ENCODE assay signal across 8 cellular contexts in the genomic region with DNA sequence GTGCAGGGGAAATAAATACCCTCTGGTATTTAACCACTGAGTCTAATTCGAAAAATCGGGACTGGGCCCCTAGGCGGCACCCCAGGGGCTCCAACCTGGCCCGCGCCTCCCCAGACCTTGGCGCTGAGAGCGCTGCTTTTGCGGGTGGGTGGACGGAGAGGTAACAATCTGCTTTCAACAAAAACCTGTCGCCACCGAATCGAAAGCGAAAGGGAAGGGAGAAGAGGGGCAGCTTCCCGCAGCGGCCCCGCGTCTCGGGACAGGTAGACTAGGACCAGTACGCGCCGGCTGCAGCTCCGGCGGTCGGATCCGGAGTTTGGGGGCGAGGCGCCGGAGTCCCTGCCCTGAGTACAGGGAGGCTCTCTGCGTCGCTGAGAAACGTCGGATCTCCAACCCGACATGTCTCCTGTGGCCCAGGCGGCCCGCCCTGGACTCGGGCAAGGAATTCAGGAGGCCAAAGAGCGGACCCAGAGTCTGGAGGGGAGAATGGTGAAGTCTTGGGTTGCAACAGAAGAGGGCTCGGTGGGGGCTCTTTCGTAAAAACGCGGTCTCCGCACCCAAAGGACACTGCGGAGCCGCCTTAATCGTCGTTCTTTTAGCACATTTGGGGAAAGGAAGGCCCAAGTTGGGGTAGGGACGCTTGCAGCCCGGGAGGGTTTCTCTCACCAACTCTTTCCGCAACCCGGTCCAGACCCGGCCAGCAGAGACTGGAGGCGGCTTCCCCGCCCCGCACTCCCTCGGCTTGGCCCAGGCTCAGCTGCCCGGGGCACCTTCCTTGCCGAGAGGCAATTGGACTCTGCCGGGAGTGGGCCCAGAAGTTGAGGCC. TPM values are rescaled to one million over a fixed set of nuclear protein-coding genes. Genes with fewer than 3 reads are reported as not detected.
DNase-seq lines count a peak whose midpoint lies in the region; ATAC-seq, FAIRE-seq and TF ChIP-seq lines count a peak whose summit lies in the region.

No MANE protein-coding gene starts in this region.

- no peaks in the 10 kb centered on the region for H3K9me3 Mint-ChIP-seq in activated T-cell treated with anti-CD3 and anti-CD28 coated beads, Interleukin-2, amount 50 U/mL, for 24 hours

- no peak overlapping the region for H2AFZ ChIP-seq in GM12878 (ENCODE audit: control insufficient read depth, low read depth, low read length)

- 2% methylated on average over 50 of the region's 58 CpGs for WGBS in GM12878 (ENCODE audit: insufficient coverage, insufficient replicate concordance, low lambda C conversion rate, missing lambda C conversion rate)
- 1 to 3% methylated on average over 52 to 57 of the region's 58 CpGs for WGBS in mesodermal cell (ENCODE audit: insufficient coverage in 2 of 2), 2 experiments

- peak; percentile 68 for ATAC-seq in GM12878
- ATAC-seq in HG03354 (IDR thresholded peaks at IDR 0.05; ENCODE audit: poor library complexity, severe bottlenecking, unreplicated experiment): no peak
- ATAC-seq in HG03097 (IDR thresholded peaks at IDR 0.05; ENCODE audit: low FRiP score, unreplicated experiment): no peak

- H3K4me3 ChIP-seq in GM12878 (peak overlapping the region; percentile 60), mesodermal cell (ENCODE audit: extremely low read depth, insufficient read depth, low read length, poor library complexity, severe bottlenecking) (peak overlapping the region; percentile 14), tibial artery (peak overlapping the region; percentile 33 to 49)

- peaks cover 95% of the 10 kb centered on the region for H3K27me3 Mint-ChIP-seq in activated T-cell treated with anti-CD3 and anti-CD28 coated beads, Interleukin-2, amount 50 U/mL, for 24 hours

- H3K9me3 ChIP-seq in GM12878 (replicated peaks; ENCODE audit: control insufficient read depth, insufficient read depth, low read length) (no peaks in the 10 kb centered on the region), mesodermal cell (ENCODE audit: control insufficient read depth, low read length) (no peaks in the 10 kb centered on the region), tibial artery (no peaks in the 10 kb centered on the region)

- POLR2A ChIA-PET in GM12878 (lab: Charles Lee): no interaction called here

- H3K27ac ChIP-seq in GM12878 (ENCODE audit: control insufficient read depth, insufficient read depth): no peak overlapping the region
- no peak overlapping the region for H3K27ac ChIP-seq in mesodermal cell (ENCODE audit: low read depth, low read length, severe bottlenecking)
- H3K27ac ChIP-seq in tibial artery: no peak overlapping the region

- no peaks in the 10 kb centered on the region for H4K20me1 ChIP-seq in GM12878 (ENCODE audit: control insufficient read depth, insufficient read depth)

- peak overlapping the region; percentile 82 for H3K4me2 ChIP-seq in GM12878 (ENCODE audit: control insufficient read depth, insufficient read depth)

- no TSS peak for BruUV-seq in GM12878 (replicated peaks; lab: Mats Ljungman, UMichigan)

- TF ChIP-seq POLR2A in GM12878 (IDR thresholded peaks at IDR 0.05; ENCODE audit: low read depth, low read length): no peak

- SMC1A ChIA-PET in GM12878 (lab: Charles Lee; ENCODE audit: uncharacterized antibody, unreplicated experiment): no interaction called here

- intact Hi-C loops in GM12878 (cut with micrococcal nuclease; ENCODE audit: unreplicated experiment) (no loop called here), tibial artery (cut with DNase I; ENCODE audit: low total_unique reads) (no loop called here)

- CTCF ChIA-PET in GM12878 (lab: Yijun Ruan, JAX): no interaction called here

- no peak for TF ChIP-seq RAD21 in GM12878 (IDR thresholded peaks at IDR 0.05; ENCODE audit: insufficient read depth, low read depth, low read length)

- no peaks in the 10 kb centered on the region for H3K36me3 ChIP-seq in GM12878 (ENCODE audit: control insufficient read depth in 2 of 2, insufficient read depth in 2 of 2, low read length in 1 of 2)
- H3K36me3 ChIP-seq in mesodermal cell (ENCODE audit: control insufficient read depth, insufficient read depth, low read length): no peaks in the 10 kb centered on the region
- H3K36me3 ChIP-seq in tibial artery: no peaks in the 10 kb centered on the region

- RAD21 ChIA-PET in GM12878 (lab: Charles Lee; ENCODE audit: unreplicated experiment): no interaction called here

- peak; percentile 53 for DNase-seq in activated T-cell treated with anti-CD3 and anti-CD28 coated beads, Interleukin-2, amount 50 U/mL, for 24 hours
- DNase-seq in activated T-cell treated with anti-CD3 and anti-CD28 coated beads, Interleukin-2, amount 50 U/mL, for 1 hour: no peak
- no peak for DNase-seq in GM12878 (ENCODE audit: low read depth, low spot score)
- no peak for DNase-seq in tibial artery
- no peak for DNase-seq in NCI-H1436 (lab: John Stamatoyannopoulos, UW)

- H3K27me3 ChIP-seq in GM12878 (replicated peaks in 1 of 2; ENCODE audit: control insufficient read depth in 2 of 2, insufficient read depth in 2 of 2, low read length in 1 of 2) (peaks cover 29 to 32% of the 10 kb centered on the region in 2 experiments), tibial artery (peaks cover 0 to 95% of the 10 kb centered on the region in 2 donors)

- H3K9ac ChIP-seq in GM12878 (ENCODE audit: control insufficient read depth, insufficient read depth, low read length): no peak overlapping the region

- in situ Hi-C loops in GM12878 (cut with MboI): no loop called here

- no peak for FAIRE-seq in GM12878 (lab: Jason Lieb, UNC)

- H3K27ac Mint-ChIP-seq in activated T-cell treated with anti-CD3 and anti-CD28 coated beads, Interleukin-2, amount 50 U/mL, for 24 hours: no peak overlapping the region

- peaks cover 40% of the 10 kb centered on the region for H3K4me1 Mint-ChIP-seq in activated T-cell treated with anti-CD3 and anti-CD28 coated beads, Interleukin-2, amount 50 U/mL, for 24 hours (ENCODE audit: low read depth)

- H3K36me3 Mint-ChIP-seq in activated T-cell treated with anti-CD3 and anti-CD28 coated beads, Interleukin-2, amount 50 U/mL, for 24 hours (ENCODE audit: low read depth): no peaks in the 10 kb centered on the region

- TF ChIP-seq CTCF in GM12878 (IDR thresholded peaks at IDR 0.05 in 2 of 3, conservative IDR thresholded peaks at IDR 0.05 in 1 of 3; ENCODE audit: control insufficient read depth in 2 of 3, extremely low read depth in 1 of 3, insufficient read depth in 1 of 3, low read depth in 3 of 3, low read length in 3 of 3): no peak
- TF ChIP-seq CTCF in tibial artery (IDR thresholded peaks at IDR 0.05): no peak

- no peaks in the 10 kb centered on the region for H3K4me1 ChIP-seq in GM12878 (ENCODE audit: control insufficient read depth, insufficient read depth, low read length)
- H3K4me1 ChIP-seq in mesodermal cell (ENCODE audit: control insufficient read depth, insufficient read depth, low read length, poor library complexity, severe bottlenecking): peaks cover 16% of the 10 kb centered on the region
- H3K4me1 ChIP-seq in tibial artery: peaks cover 0 to 36% (median 31%) of the 10 kb centered on the region in 4 donors

- no peaks in the 10 kb centered on the region for H3K79me2 ChIP-seq in GM12878 (ENCODE audit: control insufficient read depth, insufficient read depth, low read length)

- no peak for TF ChIP-seq EP300 in GM12878 (IDR thresholded peaks at IDR 0.05; ENCODE audit: borderline replicate concordance in 1 of 2, control insufficient read depth in 1 of 2, low read depth in 2 of 2, low read length in 2 of 2)

- H3K4me3 Mint-ChIP-seq in activated T-cell treated with anti-CD3 and anti-CD28 coated beads, Interleukin-2, amount 50 U/mL, for 24 hours: peak overlapping the region; percentile 79

TF ChIP-seq in GM12878, 131 proteins besides CTCF, POLR2A, EP300 and RAD21:
- no peak for TF ChIP-seq ATF7 (IDR thresholded peaks at IDR 0.05; ENCODE audit: low read depth)
- peak; percentile 54 for TF ChIP-seq SUZ12 (IDR thresholded peaks at IDR 0.05; ENCODE audit: unreplicated experiment)
- peak; percentile 34 for TF ChIP-seq HDAC6 (IDR thresholded peaks at IDR 0.05; ENCODE audit: unreplicated experiment)

RNA-seq across cellular contexts. Expression of a gene that starts 4.1 kb away (rescaled TPM):
- not detected in 2 replicates for total RNA-seq in GM12878 (2013; cell fraction: nucleolus; rRNA removed)
- total RNA-seq in GM12878 (2014; rRNA removed) (not detected in 2 replicates), GM12878 (2014; rRNA removed; fragmentation: Illumina TruSeq; extraction: Trizol) (not detected in 2 replicates), GM12878 (2021) (not detected in 2 replicates)
- not detected for polyA plus RNA-seq in GM12878 (2011; ENCODE audit: low read depth)
- polyA plus RNA-seq in GM12878 (2011; rRNA removed) (not detected in 2 replicates), GM12878 (2014; fragmentation: Illumina TruSeq; extraction: Trizol) (not detected in 2 replicates), GM12878 (2014; fragmentation: Nextera tagmentation; extraction: Ambion mirVana) (not detected), GM12878 (2014; rRNA removed) (not detected in 2 replicates), GM12878 (2016; fragmentation: Nextera tagmentation; extraction: Ambion mirVana) (not detected)
- not detected in 2 replicates for polyA plus RNA-seq in GM12878 (2011; cell fraction: cytosol; rRNA removed)
- polyA plus RNA-seq in GM12878 (2011; cell fraction: nucleus; rRNA removed): not detected in 2 replicates
- polyA plus RNA-seq in GM12878 (2012): 0.01 TPM in 1 of 2 replicates, not detected in the other
- polyA minus RNA-seq in GM12878 (2011; rRNA and poly(A)+ RNA removed): not detected in 2 replicates
- not detected in 2 replicates for polyA minus RNA-seq in GM12878 (2011; cell fraction: cytosol; rRNA and poly(A)+ RNA removed)
- polyA minus RNA-seq in GM12878 (2011; cell fraction: nucleus; rRNA and poly(A)+ RNA removed): not detected in 2 replicates
- 0.37 TPM for polyA plus RNA-seq in mesodermal cell (2013, experiment 1 of 2)
- polyA plus RNA-seq in mesodermal cell (2013, experiment 2 of 2): 0.35 TPM
